In the genomic region with DNA sequence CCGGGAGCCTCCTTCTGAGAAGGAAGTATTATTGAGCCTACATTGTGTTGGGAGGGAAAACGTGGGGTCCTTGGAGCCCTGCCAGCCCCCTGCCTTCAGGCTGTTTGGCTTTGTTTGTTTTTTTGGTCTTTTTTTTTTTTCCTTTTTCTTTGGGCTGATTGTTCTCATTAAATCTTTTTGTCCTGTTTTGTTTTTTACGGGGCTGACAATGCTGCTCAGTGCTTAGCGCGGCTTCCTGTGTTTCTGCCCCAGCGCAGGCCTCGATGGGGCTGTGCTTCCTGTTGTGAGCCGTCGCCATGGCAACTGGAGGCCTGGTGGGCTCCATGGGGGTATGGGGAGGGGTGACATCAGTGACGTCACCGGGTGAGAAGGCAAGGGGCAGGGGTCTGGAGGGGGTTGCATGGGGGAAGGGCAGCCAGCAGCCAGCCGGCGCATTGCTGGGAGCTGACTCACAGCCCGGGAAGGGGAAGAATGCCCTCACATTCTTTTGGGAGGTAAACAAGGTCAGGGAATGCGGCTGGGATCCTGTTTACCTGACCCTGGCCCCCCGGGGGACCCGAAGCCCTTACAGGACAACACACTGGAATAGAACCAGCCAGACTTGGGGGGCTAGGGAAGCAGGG, we compare ENCODE assay signal across 8 cellular contexts. TPM values are rescaled to one million over a fixed set of nuclear protein-coding genes. Genes with fewer than 3 reads are reported as not detected.
DNase-seq lines count a peak whose midpoint lies in the region; ATAC-seq and TF ChIP-seq lines count a peak whose summit lies in the region.

No MANE protein-coding gene starts in this region.

- H3K4me1 ChIP-seq in GM23248 (ENCODE audit: insufficient read depth) (peaks cover 48% of the 10 kb centered on the region), SJSA1 (replicated peaks) (peaks cover 66% of the 10 kb centered on the region), heart left ventricle (peaks cover 36 to 86% (median 69%) of the 10 kb centered on the region in 12 donors), vagina (peaks cover 85% of the 10 kb centered on the region)

- H3K27ac Mint-ChIP-seq in activated naive CD8-positive, alpha-beta T cell treated with anti-CD3 and anti-CD28 coated beads, Interleukin-2, amount 10 ng/mL, durations not matched to agents 7 days and 5 days: peak overlapping the region; percentile 89

- H3K9me2 ChIP-seq in GM23248 (ENCODE audit: insufficient read depth): no peaks in the 10 kb centered on the region

- H3K27ac ChIP-seq in GM23248 (peak overlapping the region; percentile 50), SJSA1 (peak overlapping the region; percentile 96), heart left ventricle (peak overlapping the region; percentile 66 to 93 (median 79)), vagina (peak overlapping the region; percentile 93)

- no peaks in the 10 kb centered on the region for H4K20me1 ChIP-seq in GM23248 (ENCODE audit: insufficient read depth)

- peak; percentile 62 for ATAC-seq in activated naive CD8-positive, alpha-beta T cell treated with anti-CD3 and anti-CD28 coated beads, Interleukin-2, amount 10 ng/mL, durations not matched to agents 7 days and 5 days (ENCODE audit: low read depth)
- ATAC-seq in heart left ventricle: peak; percentile 19 to 67 (median 54)
- no peak for ATAC-seq in GM19452 (IDR thresholded peaks at IDR 0.05; ENCODE audit: unreplicated experiment)
- no peak for ATAC-seq in GM21737 (IDR thresholded peaks at IDR 0.05; ENCODE audit: unreplicated experiment)

- TF ChIP-seq CTCF in heart left ventricle (IDR thresholded peaks at IDR 0.05) (no peak), vagina (IDR thresholded peaks at IDR 0.05) (no peak)

- H3K9me3 Mint-ChIP-seq in activated naive CD8-positive, alpha-beta T cell treated with anti-CD3 and anti-CD28 coated beads, Interleukin-2, amount 10 ng/mL, durations not matched to agents 7 days and 5 days: no peaks in the 10 kb centered on the region

- H3K27me3 Mint-ChIP-seq in activated naive CD8-positive, alpha-beta T cell treated with anti-CD3 and anti-CD28 coated beads, Interleukin-2, amount 10 ng/mL, durations not matched to agents 7 days and 5 days: peaks cover 4% of the 10 kb centered on the region

- peak overlapping the region; percentile 60 for H3K9ac ChIP-seq in GM23248

- peaks cover 36% of the 10 kb centered on the region for H3K4me1 Mint-ChIP-seq in activated naive CD8-positive, alpha-beta T cell treated with anti-CD3 and anti-CD28 coated beads, Interleukin-2, amount 10 ng/mL, durations not matched to agents 7 days and 5 days

- H3K4me2 ChIP-seq in GM23248 (ENCODE audit: unreplicated experiment): peak overlapping the region; percentile 42

- 14% methylated on average over 13 to 17 of the region's 17 CpGs for WGBS in GM23248 (ENCODE audit: low coverage in 1 of 2, low lambda C conversion rate in 2 of 2, missing lambda C conversion rate in 2 of 2), 2 experiments
- WGBS in heart left ventricle, 4 donors: 10 to 15% (median 13%) methylated on average over 17 of the region's 17 CpGs

- H3K79me2 ChIP-seq in GM23248 (ENCODE audit: insufficient read depth): no peaks in the 10 kb centered on the region

- TF ChIP-seq POLR2A in heart left ventricle (IDR thresholded peaks at IDR 0.05) (no peak), vagina (IDR thresholded peaks at IDR 0.05) (no peak)

- H2AFZ ChIP-seq in GM23248: peak overlapping the region; percentile 2

- no peaks in the 10 kb centered on the region for H3K36me3 ChIP-seq in GM23248 (ENCODE audit: low read depth)
- no peaks in the 10 kb centered on the region for H3K36me3 ChIP-seq in SJSA1
- H3K36me3 ChIP-seq in heart left ventricle: no peaks in the 10 kb centered on the region
- H3K36me3 ChIP-seq in vagina: no peaks in the 10 kb centered on the region

- intact Hi-C loops in heart left ventricle (cut with DNase I) (loop anchor here (2.0 to 10.0 kb wide), 6 partner anchors 58 to 358 kb away; a partner anchor contains a TSS), posterior vena cava (cut with DNase I) (no loop called here), vagina (cut with DNase I) (loop anchor here (10.0 kb wide), 1 partner anchor 350 kb away; a partner anchor contains a TSS)

- peaks cover 23% of the 10 kb centered on the region for H3F3A ChIP-seq in GM23248 (ENCODE audit: insufficient read depth)

- DNase-seq in GM23248: peak; percentile 79
- peak; percentile 97 to 100 for DNase-seq in SJSA1 (ENCODE audit: low read depth in 1 of 2, low spot score in 2 of 2)
- DNase-seq in activated naive CD8-positive, alpha-beta T cell treated with anti-CD3 and anti-CD28 coated beads, Interleukin-2, amount 10 ng/mL, durations not matched to agents 7 days and 5 days: peak; percentile 75
- peak; percentile 83 to 91 (median 88) for DNase-seq in heart left ventricle
- DNase-seq in posterior vena cava (ENCODE audit: low spot score): peak; percentile 93
- DNase-seq in vagina (ENCODE audit: extremely low spot score in 2 of 2): no peak

- H3K27me3 ChIP-seq in GM23248 (replicated peaks; ENCODE audit: insufficient read depth): no peaks in the 10 kb centered on the region
- no peaks in the 10 kb centered on the region for H3K27me3 ChIP-seq in SJSA1 (replicated peaks)
- no peaks in the 10 kb centered on the region for H3K27me3 ChIP-seq in heart left ventricle
- H3K27me3 ChIP-seq in vagina: no peaks in the 10 kb centered on the region

- POLR2A ChIA-PET in activated naive CD8-positive, alpha-beta T cell treated with anti-CD3 and anti-CD28 coated beads, Interleukin-2, amount 10 ng/mL, durations not matched to agents 7 days and 5 days (lab: Charles Lee): interaction anchor here (0.5 to 3.4 kb wide), 12 partner anchors 14 to 738 kb away, joined by 3 to 37 read pairs (median 3); a partner anchor contains a TSS

- H3K4me3 Mint-ChIP-seq in activated naive CD8-positive, alpha-beta T cell treated with anti-CD3 and anti-CD28 coated beads, Interleukin-2, amount 10 ng/mL, durations not matched to agents 7 days and 5 days: peak overlapping the region; percentile 68

- H3K4me3 ChIP-seq in GM23248 (no peak overlapping the region), SJSA1 (no peak overlapping the region), heart left ventricle (peak overlapping the region in 2 of 12 donors; percentile 4 to 6), vagina (no peak overlapping the region)

- in situ Hi-C loops in GM23248 (cut with MboI): loop anchor here (5.0 kb wide), 1 partner anchor 133 kb away; no protein-coding TSS in a partner anchor

- H3K9me3 ChIP-seq in GM23248 (ENCODE audit: low read depth): no peaks in the 10 kb centered on the region
- H3K9me3 ChIP-seq in SJSA1 (replicated peaks): no peaks in the 10 kb centered on the region; the same call in 1 of the 2 replicates
- H3K9me3 ChIP-seq in heart left ventricle: no peaks in the 10 kb centered on the region
- no peaks in the 10 kb centered on the region for H3K9me3 ChIP-seq in vagina

- H3K36me3 Mint-ChIP-seq in activated naive CD8-positive, alpha-beta T cell treated with anti-CD3 and anti-CD28 coated beads, Interleukin-2, amount 10 ng/mL, durations not matched to agents 7 days and 5 days: no peaks in the 10 kb centered on the region

RNA-seq across cellular contexts. Expression of a gene that starts 22.1 kb away (rescaled TPM):
- 3.8 and 10.4 TPM in 2 replicates for total RNA-seq in GM23248 (2014; rRNA removed; shearing (Covaris generic))
- polyA plus RNA-seq in GM23248 (2016; fragmentation: Nextera tagmentation; extraction: Ambion mirVana) (2.5 and 2.9 TPM in 2 replicates), heart left ventricle (10 to 100 TPM; 50.1 to 60.4 TPM)
- 5.5 and 6.3 TPM in 2 replicates for total RNA-seq in SJSA1 (2014; rRNA removed; shearing (Covaris generic))
- 10 to 100 TPM; 64.2 to 71.3 TPM for total RNA-seq in activated naive CD8-positive, alpha-beta T cell treated with anti-CD3 and anti-CD28 coated beads, Interleukin-2, amount 10 ng/mL, durations not matched to agents 7 days and 5 days
- total RNA-seq in heart left ventricle (100 to 1,000 TPM in 1 of 9 donors, 10 to 100 TPM in 8; 48.3 to 187 (median 75.0) TPM), posterior vena cava (10 to 100 TPM; 50.2 to 55.8 TPM), vagina (98.0 TPM)

Comparison
In these comparisons a context has a peak if more than half of its experiments do, and no peak if none do; other contexts are left out.
1. DNase-seq: peak in GM23248 (single experiment), SJSA1 (2 of 2), activated naive CD8-positive, alpha-beta T cell treated with anti-CD3 and anti-CD28 coated beads, Interleukin-2, amount 10 ng/mL, durations not matched to agents 7 days and 5 days (single experiment), heart left ventricle (5 of 5) and posterior vena cava (single experiment); none in vagina (0 of 2).
2. ATAC-seq: peak in activated naive CD8-positive, alpha-beta T cell treated with anti-CD3 and anti-CD28 coated beads, Interleukin-2, amount 10 ng/mL, durations not matched to agents 7 days and 5 days (single experiment) and heart left ventricle (4 of 4); none in GM19452 (single experiment) and GM21737 (single experiment).
3. intact Hi-C loops: an anchor here in heart left ventricle (2.0 to 10.0 kb wide) and vagina (10.0 kb wide); none called in posterior vena cava.
4. Peak in every context shown above with its lines, with median percentiles within 50 percentile points of each other: H3K27ac ChIP-seq.